In the genomic region with DNA sequence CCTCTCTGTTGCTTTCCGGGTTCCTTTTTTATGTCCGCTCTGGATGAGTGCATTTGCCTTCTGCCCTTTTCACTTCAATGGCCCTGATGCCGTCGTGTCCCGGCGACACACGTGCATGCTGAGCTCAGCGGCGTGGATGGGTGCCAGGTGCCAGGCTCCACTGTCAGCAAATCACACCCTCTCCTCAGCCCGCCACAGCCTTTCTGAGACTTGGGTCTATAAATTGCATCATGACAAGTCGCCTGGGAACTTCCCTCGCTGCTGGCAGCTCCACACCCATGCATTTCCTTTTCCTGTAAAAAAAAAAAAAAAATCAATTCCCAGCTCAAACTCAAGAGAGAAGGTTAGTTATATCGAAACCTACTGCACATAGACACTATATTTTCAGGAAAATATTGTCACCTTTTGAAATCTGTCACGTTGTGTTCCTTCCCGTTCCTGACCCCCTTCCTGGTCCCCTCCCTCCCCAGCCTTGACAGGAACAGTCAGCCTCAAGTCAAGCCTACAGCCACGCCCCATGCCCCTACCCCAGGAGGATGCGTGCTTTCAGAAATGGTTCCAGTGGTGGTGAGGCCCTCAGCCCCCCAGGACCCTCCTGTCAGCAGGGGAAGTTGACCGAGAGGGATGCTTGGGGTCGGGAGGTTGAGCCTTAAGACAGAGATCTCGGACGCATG, we compare ENCODE assay signal across 9 cellular contexts.
DNase-seq lines count a peak whose midpoint lies in the region; ATAC-seq and TF ChIP-seq lines count a peak whose summit lies in the region.
"Had no signal": no experiment of that assay in that cellular context is flagged by ENCODE, and none has a peak within 500 bp of the region (broad histone marks: within the 10 kb centered on the region; RNA-seq: fewer than 3 reads in every experiment).

No MANE protein-coding gene starts in this region.

- BruUV-seq in Calu3 (replicated peaks; lab: Mats Ljungman, UMichigan), result no TSS peak

- POLR2A ChIA-PET in activated CD4-positive, alpha-beta memory T cell treated with anti-CD3 and anti-CD28 coated beads for 36 hours (lab: Charles Lee), result no interaction called here

- ATAC-seq in left cardiac atrium, result peak; percentile 67 to 72
- ATAC-seq in GM21528 (IDR thresholded peaks at IDR 0.05; ENCODE audit: low FRiP score, unreplicated experiment), result no peak

- intact Hi-C loops in Calu3 (cut with micrococcal nuclease; ENCODE audit: unreplicated experiment), result no loop called here
- intact Hi-C loops in activated CD4-positive, alpha-beta memory T cell treated with anti-CD3 and anti-CD28 coated beads for 36 hours (cut with micrococcal nuclease), result no loop called here
- intact Hi-C loops in left cardiac atrium (cut with DNase I), result no loop called here

- no peaks in the 10 kb centered on the region for H3K9me3 Mint-ChIP-seq in Calu3 (ENCODE audit: low read depth, unreplicated experiment)
- H3K9me3 Mint-ChIP-seq in activated CD4-positive, alpha-beta memory T cell treated with anti-CD3 and anti-CD28 coated beads for 36 hours, result peaks cover 6% of the 10 kb centered on the region

- H3K27ac Mint-ChIP-seq in Calu3 (ENCODE audit: unreplicated experiment), result no peak overlapping the region
- H3K27ac Mint-ChIP-seq in activated CD4-positive, alpha-beta memory T cell treated with anti-CD3 and anti-CD28 coated beads for 36 hours, result peak overlapping the region; percentile 61

- peak; percentile 17 for DNase-seq in Calu3
- DNase-seq in activated CD4-positive, alpha-beta memory T cell treated with anti-CD3 and anti-CD28 coated beads for 36 hours, result peak; percentile 78
- peak; percentile 80 for DNase-seq in left cardiac atrium
- peak; percentile 36 to 59 (median 38) for DNase-seq in stimulated activated CD4-positive, alpha-beta T cell treated with anti-CD3 and anti-CD28 coated beads, Interleukin-12 subunit alpha, Interleukin-12 subunit beta, amount 100 ng/mL, for 48 hours (ENCODE audit: low read depth in 2 of 3, low spot score in 1 of 3)
- no peak for DNase-seq in HUDEP-2 (lab: John Stamatoyannopoulos, UW; ENCODE audit: unreplicated experiment in 76 of 76)
- DNase-seq in AML-193 (lab: John Stamatoyannopoulos, UW), result no peak
- no peak for DNase-seq in SIG-M5 (lab: John Stamatoyannopoulos, UW)
- DNase-seq: NCI-H748 treated with DMSO at 0.1 percent for 48 hours had no signal

- H3K36me3 Mint-ChIP-seq in Calu3 (ENCODE audit: insufficient read depth, unreplicated experiment), result no peaks in the 10 kb centered on the region
- H3K36me3 Mint-ChIP-seq in activated CD4-positive, alpha-beta memory T cell treated with anti-CD3 and anti-CD28 coated beads for 36 hours, result peaks cover 2% of the 10 kb centered on the region

- H3K27me3 Mint-ChIP-seq in Calu3 (ENCODE audit: unreplicated experiment), result peaks cover 38% of the 10 kb centered on the region
- H3K27me3 Mint-ChIP-seq in activated CD4-positive, alpha-beta memory T cell treated with anti-CD3 and anti-CD28 coated beads for 36 hours, result peaks cover 2% of the 10 kb centered on the region

- no peaks in the 10 kb centered on the region for H3K4me1 Mint-ChIP-seq in Calu3 (ENCODE audit: low read depth, unreplicated experiment)
- H3K4me1 Mint-ChIP-seq in activated CD4-positive, alpha-beta memory T cell treated with anti-CD3 and anti-CD28 coated beads for 36 hours (ENCODE audit: low read depth), result peaks cover 17% of the 10 kb centered on the region

- TF ChIP-seq CTCF in Calu3 (IDR thresholded peaks at IDR 0.05; ENCODE audit: unreplicated experiment), result no peak

- no peak overlapping the region for H3K4me3 Mint-ChIP-seq in Calu3 (ENCODE audit: low read depth, unreplicated experiment)
- no peak overlapping the region for H3K4me3 Mint-ChIP-seq in activated CD4-positive, alpha-beta memory T cell treated with anti-CD3 and anti-CD28 coated beads for 36 hours

- CTCF ChIA-PET in Calu3 (lab: Charles Lee), result no interaction called here
- CTCF ChIA-PET in activated CD4-positive, alpha-beta memory T cell treated with anti-CD3 and anti-CD28 coated beads for 36 hours (lab: Charles Lee), result no interaction called here

Comparison
In these comparisons a context has a peak if more than half of its experiments do, and no peak if none do; other contexts are left out.
1. DNase-seq: peak in Calu3 (single experiment), activated CD4-positive, alpha-beta memory T cell treated with anti-CD3 and anti-CD28 coated beads for 36 hours (single experiment), left cardiac atrium (single experiment) and stimulated activated CD4-positive, alpha-beta T cell treated with anti-CD3 and anti-CD28 coated beads, Interleukin-12 subunit alpha, Interleukin-12 subunit beta, amount 100 ng/mL, for 48 hours (3 of 3); none in HUDEP-2 (0 of 76), AML-193 (0 of 2) and SIG-M5 (single experiment).